In the genomic region with DNA sequence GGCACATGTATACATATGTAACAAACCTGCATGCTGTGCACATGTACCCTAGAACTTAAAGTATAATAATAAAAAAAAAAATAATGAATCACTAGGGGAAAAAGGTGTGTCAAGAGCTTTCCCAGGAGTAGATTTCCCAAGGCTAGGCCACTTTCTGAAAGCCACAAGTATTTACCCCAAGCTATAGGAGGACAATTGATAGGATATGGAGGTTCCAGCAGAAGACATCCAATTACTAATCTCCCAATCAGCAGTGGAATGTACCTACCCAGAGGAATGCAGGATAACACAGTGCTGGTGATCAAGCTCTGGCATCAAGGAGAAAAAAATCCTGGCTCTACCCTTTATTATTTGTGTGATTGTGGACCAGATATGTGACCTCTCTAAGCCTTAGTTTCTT, we compare ENCODE assay signal across 1 cellular context.
TF ChIP-seq lines count a peak whose summit lies in the region.

No MANE protein-coding gene starts in this region.

TF ChIP-seq in SK-N-SH, 30 proteins besides CTCF, POLR2A, EP300 and RAD21 (continued from another document):
- TF ChIP-seq IRF3 (IDR thresholded peaks at IDR 0.05; ENCODE audit: low read depth, low read length): no peak
- TF ChIP-seq YY1 (IDR thresholded peaks at IDR 0.05; ENCODE audit: low read depth): no peak
- no peak for TF ChIP-seq POLR2AphosphoS5 (IDR thresholded peaks at IDR 0.05; ENCODE audit: low read depth, low read length)
- no peak for TF ChIP-seq GABPA (IDR thresholded peaks at IDR 0.05; ENCODE audit: low read depth)
- TF ChIP-seq SIN3A (IDR thresholded peaks at IDR 0.05; ENCODE audit: borderline replicate concordance, low read depth, low read length): no peak
- TF ChIP-seq EZH2phosphoT487 (IDR thresholded peaks at IDR 0.05; ENCODE audit: borderline replicate concordance, low read depth): no peak
- TF ChIP-seq FOXM1 (IDR thresholded peaks at IDR 0.05; ENCODE audit: low read depth): no peak
- TF ChIP-seq RCOR1 (IDR thresholded peaks at IDR 0.05; ENCODE audit: low read length): no peak
- no peak for TF ChIP-seq FOSL2 (IDR thresholded peaks at IDR 0.05; ENCODE audit: borderline replicate concordance, low read depth)
- TF ChIP-seq, protein P1, sequence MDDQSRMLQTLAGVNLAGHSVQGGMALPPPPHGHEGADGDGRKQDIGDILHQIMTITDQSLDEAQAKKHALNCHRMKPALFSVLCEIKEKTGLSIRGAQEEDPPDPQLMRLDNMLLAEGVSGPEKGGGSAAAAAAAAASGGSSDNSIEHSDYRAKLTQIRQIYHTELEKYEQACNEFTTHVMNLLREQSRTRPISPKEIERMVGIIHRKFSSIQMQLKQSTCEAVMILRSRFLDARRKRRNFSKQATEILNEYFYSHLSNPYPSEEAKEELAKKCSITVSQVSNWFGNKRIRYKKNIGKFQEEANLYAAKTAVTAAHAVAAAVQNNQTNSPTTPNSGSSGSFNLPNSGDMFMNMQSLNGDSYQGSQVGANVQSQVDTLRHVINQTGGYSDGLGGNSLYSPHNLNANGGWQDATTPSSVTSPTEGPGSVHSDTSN (IDR thresholded peaks at IDR 0.05): no peak
